In genomic region chr3:99644017-99644416, GRCh38 we compare ENCODE assay signal across 17 cellular contexts.
"Had no signal": no experiment of that assay in that cellular context is flagged by ENCODE, and none has a peak within 500 bp of the region (broad histone marks: within the 10 kb centered on the region; RNA-seq: fewer than 3 reads in every experiment).

No MANE protein-coding gene starts in this region.

- H3K9me3 Mint-ChIP-seq: activated naive CD4-positive, alpha-beta T cell treated with anti-CD3 and anti-CD28 coated beads for 36 hours; activated T-helper 17 cell treated with anti-CD3 and anti-CD28 coated beads, Interleukin-2, amount 50 U/mL, for 72 hours; central memory CD8-positive, alpha-beta T cell; endodermal cell; nephron had no signal

- H3K4me3 ChIP-seq: psoas muscle, transverse colon had no signal

- H3K4me3 Mint-ChIP-seq: activated naive CD4-positive, alpha-beta T cell treated with anti-CD3 and anti-CD28 coated beads for 36 hours; activated T-helper 17 cell treated with anti-CD3 and anti-CD28 coated beads, Interleukin-2, amount 50 U/mL, for 72 hours; central memory CD8-positive, alpha-beta T cell; endodermal cell; nephron had no signal

- H3K4me1 ChIP-seq: psoas muscle had no signal

- H3K9me3 ChIP-seq: psoas muscle, transverse colon had no signal

- DNase-seq: activated CD4-positive, alpha-beta T cell treated with anti-CD3 and anti-CD28 coated beads, Interleukin-2, amount 50 U/mL, for 1 hour; activated CD4-positive, CD25-positive, alpha-beta regulatory T cell; activated naive CD4-positive, alpha-beta T cell treated with anti-CD3 and anti-CD28 coated beads for 36 hours; activated T-cell treated with anti-CD3 and anti-CD28 coated beads for 4 hours; dermis blood vessel endothelial cell; endodermal cell; head of caudate nucleus; left colon; mammary epithelial cell; occipital lobe; psoas muscle; stimulated activated CD4-positive, alpha-beta T cell treated with anti-CD3 and anti-CD28 coated beads, Interleukin-4, amount 100 ng/mL, for 4 hours; transverse colon had no signal

- H3K27ac ChIP-seq: psoas muscle had no signal

- H3K36me3 ChIP-seq: transverse colon had no signal

- H3K4me1 Mint-ChIP-seq: activated T-helper 17 cell treated with anti-CD3 and anti-CD28 coated beads, Interleukin-2, amount 50 U/mL, for 72 hours; central memory CD8-positive, alpha-beta T cell had no signal

- ATAC-seq: activated T-helper 17 cell treated with anti-CD3 and anti-CD28 coated beads, Interleukin-2, amount 50 U/mL, for 72 hours; left colon; psoas muscle; SK-N-SH treated with all-trans-retinoic acid at 6 μM for 48 hours had no signal

- H3K27ac Mint-ChIP-seq: activated naive CD4-positive, alpha-beta T cell treated with anti-CD3 and anti-CD28 coated beads for 36 hours; activated T-helper 17 cell treated with anti-CD3 and anti-CD28 coated beads, Interleukin-2, amount 50 U/mL, for 72 hours; endodermal cell had no signal
